9 cellular contexts compared by ENCODE assay signal in the genomic region with DNA sequence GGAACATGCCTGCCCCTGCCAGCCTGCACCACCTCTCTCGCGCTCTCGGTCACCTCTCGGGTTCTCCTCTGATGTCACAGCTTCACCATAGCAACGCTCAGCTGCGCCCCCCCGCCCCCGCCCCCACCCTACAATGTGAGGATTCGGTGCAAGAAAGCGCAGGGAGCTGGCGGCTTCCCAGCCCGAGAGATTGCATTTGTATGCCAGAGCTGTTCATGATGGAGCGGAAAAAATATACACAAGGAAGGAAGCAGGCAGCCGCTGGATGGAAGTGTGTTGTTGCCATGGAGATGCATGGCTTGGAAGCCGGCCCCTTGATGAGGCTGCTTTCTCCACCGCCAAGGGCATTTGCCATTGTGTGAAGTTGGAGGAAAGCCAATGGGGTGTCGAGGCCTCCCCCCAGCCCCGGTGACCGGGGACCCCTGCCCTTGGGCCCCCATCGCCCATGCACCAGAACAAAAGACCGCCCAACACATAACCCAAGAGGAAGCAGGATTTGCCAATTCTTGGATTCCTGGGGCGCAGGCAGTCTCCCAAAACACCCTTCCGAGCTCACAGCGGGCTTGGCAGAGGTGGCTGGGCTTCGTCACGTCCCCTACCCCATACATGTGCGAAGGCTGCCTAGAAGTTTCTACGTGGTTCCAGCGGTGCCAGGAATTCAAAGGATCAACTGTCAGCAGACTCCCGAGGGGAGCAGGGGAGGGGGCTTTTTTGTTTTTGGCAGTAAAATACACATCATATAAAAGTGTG.
DNase-seq lines count a peak whose midpoint lies in the region; ATAC-seq, FAIRE-seq and TF ChIP-seq lines count a peak whose summit lies in the region.
"Had no signal": no experiment of that assay in that cellular context is flagged by ENCODE, and none has a peak within 500 bp of the region (broad histone marks: within the 10 kb centered on the region; RNA-seq: fewer than 3 reads in every experiment).

No MANE protein-coding gene starts in this region.

- H4K20me1 ChIP-seq in astrocyte (ENCODE audit: insufficient read depth, low read length) (no peaks in the 10 kb centered on the region), fibroblast of lung (ENCODE audit: control insufficient read depth, extremely low read depth, insufficient read depth, low read length) (no peaks in the 10 kb centered on the region)

- H3K27ac ChIP-seq in astrocyte (ENCODE audit: low read depth, low read length) (peak overlapping the region; percentile 31), fibroblast of lung (ENCODE audit: insufficient read depth, low read length) (peak overlapping the region; percentile 47), thymus (ENCODE audit: low read depth) (peak overlapping the region; percentile 52)

- H3K36me3 Mint-ChIP-seq in astrocyte (ENCODE audit: low read depth, unreplicated experiment) = peaks cover 36% of the 10 kb centered on the region
- no peaks in the 10 kb centered on the region for H3K36me3 Mint-ChIP-seq in activated naive CD4-positive, alpha-beta T cell treated with anti-CD3 and anti-CD28 coated beads, Interleukin-2, amount 50 U/mL, for 72 hours

- H3K4me1 ChIP-seq in astrocyte (ENCODE audit: insufficient read depth, low read length) (peaks cover 37% of the 10 kb centered on the region), fibroblast of lung (ENCODE audit: control insufficient read depth, extremely low read depth, insufficient read depth, low read length) (peaks cover 2% of the 10 kb centered on the region), thymus (ENCODE audit: control insufficient read depth, insufficient read depth, low read length) (no peaks in the 10 kb centered on the region)

- no peak overlapping the region for H2AFZ ChIP-seq in astrocyte (ENCODE audit: low read depth, low read length)
- H2AFZ ChIP-seq in fibroblast of lung (ENCODE audit: low read length) = no peak overlapping the region

- no peak for FAIRE-seq in astrocyte (lab: Jason Lieb, UNC)

- H3K79me2 ChIP-seq in astrocyte (ENCODE audit: insufficient read depth, low read length) (no peaks in the 10 kb centered on the region), fibroblast of lung (ENCODE audit: control insufficient read depth, insufficient read depth, low read length) (no peaks in the 10 kb centered on the region)

- H3K4me3 ChIP-seq in astrocyte (ENCODE audit: insufficient read depth, low read depth, low read length) = no peak overlapping the region
- no peak overlapping the region for H3K4me3 ChIP-seq in fibroblast of lung (replicated peaks in 1 of 4; ENCODE audit: control extremely low read depth in 1 of 4, insufficient read depth in 1 of 4, low read depth in 3 of 4, low read length in 4 of 4)
- H3K4me3 ChIP-seq in thymus (ENCODE audit: low read length) = no peak overlapping the region

- H3K27ac Mint-ChIP-seq in astrocyte (ENCODE audit: unreplicated experiment) = no peak overlapping the region
- H3K27ac Mint-ChIP-seq in activated naive CD4-positive, alpha-beta T cell treated with anti-CD3 and anti-CD28 coated beads, Interleukin-2, amount 50 U/mL, for 72 hours = no peak overlapping the region

- 91% methylated on average over 30 of the region's 30 CpGs for WGBS in thymus

- no peaks in the 10 kb centered on the region for H3K9me3 Mint-ChIP-seq in astrocyte (ENCODE audit: unreplicated experiment)
- no peaks in the 10 kb centered on the region for H3K9me3 Mint-ChIP-seq in activated naive CD4-positive, alpha-beta T cell treated with anti-CD3 and anti-CD28 coated beads, Interleukin-2, amount 50 U/mL, for 72 hours
- H3K9me3 Mint-ChIP-seq: CD8-positive, alpha-beta memory T cell had no signal

- peaks cover 21% of the 10 kb centered on the region for H3K4me1 Mint-ChIP-seq in astrocyte (ENCODE audit: low read depth, unreplicated experiment)

- H3K4me3 Mint-ChIP-seq in astrocyte (ENCODE audit: unreplicated experiment) = no peak overlapping the region
- H3K4me3 Mint-ChIP-seq: CD8-positive, alpha-beta memory T cell had no signal

- H3K27me3 Mint-ChIP-seq in astrocyte (ENCODE audit: low read depth, unreplicated experiment) = no peaks in the 10 kb centered on the region
- H3K27me3 Mint-ChIP-seq: CD8-positive, alpha-beta memory T cell had no signal

- peak overlapping the region; percentile 23 for H3K9ac ChIP-seq in astrocyte (ENCODE audit: low read length)
- H3K9ac ChIP-seq in fibroblast of lung (ENCODE audit: insufficient read depth, low read length) = no peak overlapping the region

- DNase-seq in astrocyte (ENCODE audit: low read depth) (peak; percentile 22), fibroblast of lung (ENCODE audit: low read depth in 2 of 2) (peak; percentile 44 to 55), midbrain (lab: John Stamatoyannopoulos, UW) (peak; percentile 45), amniotic stem cell (lab: John Stamatoyannopoulos, UW) (no peak), NCI-H345 (lab: John Stamatoyannopoulos, UW) (no peak)
- no peak for DNase-seq in activated naive CD4-positive, alpha-beta T cell treated with anti-CD3 and anti-CD28 coated beads, Interleukin-2, amount 50 U/mL, for 72 hours (ENCODE audit: low spot score in 2 of 2)
- DNase-seq: NCI-H2029 had no signal

- H3K4me2 ChIP-seq in astrocyte (ENCODE audit: low read length) (no peak overlapping the region), fibroblast of lung (ENCODE audit: extremely low read depth, insufficient read depth, low read length) (peak overlapping the region; percentile 44)

- ATAC-seq in activated naive CD4-positive, alpha-beta T cell treated with anti-CD3 and anti-CD28 coated beads, Interleukin-2, amount 50 U/mL, for 72 hours = no peak

- H3K36me3 ChIP-seq in astrocyte (ENCODE audit: insufficient read depth, low read length) (no peaks in the 10 kb centered on the region), fibroblast of lung (ENCODE audit: control insufficient read depth, insufficient read depth, low read length) (peaks cover 1% of the 10 kb centered on the region), thymus (ENCODE audit: control insufficient read depth, insufficient read depth) (peaks cover 67% of the 10 kb centered on the region)

- no peak for TF ChIP-seq CTCF in astrocyte (IDR thresholded peaks at IDR 0.05; ENCODE audit: insufficient read depth, low read depth, low read length)
- no peak for TF ChIP-seq CTCF in fibroblast of lung (conservative IDR thresholded peaks at IDR 0.05 in 1 of 2, IDR thresholded peaks at IDR 0.05 in 1 of 2; ENCODE audit: low read depth in 1 of 2, low read length in 2 of 2)

- H3K27me3 ChIP-seq in astrocyte (ENCODE audit: insufficient read depth, low read length) (no peaks in the 10 kb centered on the region), fibroblast of lung (ENCODE audit: control insufficient read depth, insufficient read depth, low read length) (no peaks in the 10 kb centered on the region), thymus (ENCODE audit: control insufficient read depth, insufficient read depth) (no peaks in the 10 kb centered on the region)

- H3K9me3 ChIP-seq in astrocyte (ENCODE audit: insufficient read depth, low read depth, low read length) (no peaks in the 10 kb centered on the region), fibroblast of lung (ENCODE audit: control insufficient read depth, insufficient read depth, low read depth, low read length) (no peaks in the 10 kb centered on the region), thymus (ENCODE audit: control insufficient read depth) (no peaks in the 10 kb centered on the region)

Comparison
In these comparisons a context has a peak if more than half of its experiments do, and no peak if none do; other contexts are left out.
1. DNase-seq: peak in astrocyte (single experiment), fibroblast of lung (2 of 2) and midbrain (single experiment); none in amniotic stem cell (single experiment), NCI-H345 (single experiment) and activated naive CD4-positive, alpha-beta T cell treated with anti-CD3 and anti-CD28 coated beads, Interleukin-2, amount 50 U/mL, for 72 hours (0 of 2).
2. Peak in every context shown above with its lines, with median percentiles within 50 percentile points of each other: H3K27ac ChIP-seq.